ENCODE assay signal across 8 cellular contexts in genomic region chr1:16895602-16896315, GRCh38. TPM values are rescaled to one million over a fixed set of nuclear protein-coding genes. Genes with fewer than 3 reads are reported as not detected.
DNase-seq lines count a peak whose midpoint lies in the region; ATAC-seq and TF ChIP-seq lines count a peak whose summit lies in the region.
"Not testable (repeated sequence)": the region's sequence is repeated elsewhere in the genome, so short reads cannot be mapped to it uniquely, and the experiment has no call there.

Gene RNU1-2 (plus strand): TSS chr1:16895980.

- not testable (repeated sequence) for H3K36me3 Mint-ChIP-seq in progenitor cell of endocrine pancreas (ENCODE audit: insufficient read depth)

- peak within 1 kb of the TSS; percentile 100 for H3K27ac Mint-ChIP-seq in progenitor cell of endocrine pancreas

- TF ChIP-seq CTCF in left ventricle myocardium inferior (IDR thresholded peaks at IDR 0.05; ENCODE audit: borderline replicate concordance); progenitor cell of endocrine pancreas (IDR thresholded peaks at IDR 0.05; ENCODE audit: unreplicated experiment); upper lobe of right lung (IDR thresholded peaks at IDR 0.05): not testable (repeated sequence)

- peak within 1 kb of the TSS; percentile 75 for H3K4me3 Mint-ChIP-seq in progenitor cell of endocrine pancreas (ENCODE audit: low read depth)

- H3K4me1 ChIP-seq in left ventricle myocardium inferior, upper lobe of right lung: not testable (repeated sequence)

- ATAC-seq in GM18505 (IDR thresholded peaks at IDR 0.05; ENCODE audit: unreplicated experiment) (peak; percentile 97), HG02973 (IDR thresholded peaks at IDR 0.05; ENCODE audit: unreplicated experiment) (peak; percentile 95), upper lobe of right lung (peak; percentile 100)

- H3K27ac ChIP-seq in angular gyrus (ENCODE audit: low read depth, low read length) (peak within 1 kb of the TSS; percentile 81), left ventricle myocardium inferior (replicated peaks) (peak within 1 kb of the TSS; percentile 82), upper lobe of right lung (peak within 1 kb of the TSS; percentile 73)

- H3K4me1 Mint-ChIP-seq in progenitor cell of endocrine pancreas (ENCODE audit: low read depth): peaks cover 19% of the 10 kb centered on the region

- H3K9me3 Mint-ChIP-seq in progenitor cell of endocrine pancreas (ENCODE audit: low read depth): not testable (repeated sequence)

- not testable (repeated sequence) for H3K27me3 ChIP-seq in left ventricle myocardium inferior (ENCODE audit: low read depth); upper lobe of right lung

- not testable (repeated sequence) for H3K9me3 ChIP-seq in left ventricle myocardium inferior (replicated peaks); upper lobe of right lung

- not testable (repeated sequence) for H3K36me3 ChIP-seq in left ventricle myocardium inferior, upper lobe of right lung

- intact Hi-C loops in left ventricle myocardium inferior (cut with micrococcal nuclease); upper lobe of right lung (cut with DNase I): not testable (repeated sequence)

- DNase-seq in NCI-H1930 (lab: John Stamatoyannopoulos, UW) (peak; percentile 79 to 91), T-helper 2 cell (peak; percentile 63 to 96 (median 78)), progenitor cell of endocrine pancreas (ENCODE audit: low spot score, unreplicated experiment) (peak; percentile 71)
- DNase-seq in left ventricle myocardium inferior, upper lobe of right lung: not testable (repeated sequence)

- TF ChIP-seq POLR2A in GM18505 (IDR thresholded peaks at IDR 0.05; ENCODE audit: borderline replicate concordance, extremely low read depth, insufficient read depth, insufficient read length): peak; percentile 98

- H3K4me3 ChIP-seq in left ventricle myocardium inferior: peak within 1 kb of the TSS; percentile 50
- H3K4me3 ChIP-seq in upper lobe of right lung: peak within 1 kb of the TSS; percentile 32

- not testable (repeated sequence) for H3K27me3 Mint-ChIP-seq in progenitor cell of endocrine pancreas

RNA-seq across cellular contexts. Expression of gene RNU1-2, which starts in this region (rescaled TPM):
- total RNA-seq in left ventricle myocardium inferior: 6,072 TPM
- 3,923 and 3,957 TPM in 2 replicates for total RNA-seq in progenitor cell of endocrine pancreas
- total RNA-seq in upper lobe of right lung: 6,622 TPM
